19 cellular contexts compared by ENCODE assay signal in the genomic region with DNA sequence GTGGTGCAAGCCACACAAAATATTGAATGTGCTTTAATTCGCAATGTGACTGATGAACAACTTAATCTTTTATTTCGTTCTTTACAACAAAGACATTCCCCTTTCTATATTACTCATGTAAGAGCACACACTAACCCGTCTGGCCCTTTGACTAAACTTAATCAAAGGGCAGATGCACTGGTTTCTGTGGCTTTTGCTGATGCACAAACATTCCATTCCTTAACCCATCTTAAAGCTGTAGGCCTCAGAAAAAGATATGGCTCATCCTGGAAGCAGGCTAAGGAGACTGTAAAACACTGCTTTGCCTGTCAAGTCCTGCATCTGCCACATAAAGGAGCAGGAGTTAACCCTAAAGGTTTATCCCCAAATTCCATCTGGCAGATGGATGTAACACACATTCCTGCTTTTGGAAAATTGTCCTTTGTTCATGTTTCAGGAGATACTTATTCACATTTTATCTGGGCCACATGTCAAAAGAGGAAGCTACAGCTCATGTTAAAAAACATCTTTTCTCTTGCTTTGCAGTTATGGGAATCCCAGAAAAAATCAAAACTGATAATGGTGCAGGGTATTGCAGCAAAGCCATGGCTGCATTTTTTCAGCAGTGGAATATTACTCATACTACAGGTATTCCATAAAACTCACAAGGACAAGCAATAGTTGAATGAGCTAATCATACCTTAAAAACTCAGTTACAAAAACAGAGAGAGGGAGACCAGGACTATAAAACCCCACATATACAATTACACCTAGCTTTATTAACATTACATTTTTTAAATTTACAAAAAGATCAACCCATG.
DNase-seq lines count a peak whose midpoint lies in the region; ATAC-seq and TF ChIP-seq lines count a peak whose summit lies in the region.
"Had no signal": no experiment of that assay in that cellular context is flagged by ENCODE, and none has a peak within 500 bp of the region (broad histone marks: within the 10 kb centered on the region; RNA-seq: fewer than 3 reads in every experiment).

No MANE protein-coding gene starts in this region.

- no peaks in the 10 kb centered on the region for H3K27me3 ChIP-seq in SJCRH30
- H3K27me3 ChIP-seq in ovary: no peaks in the 10 kb centered on the region
- H3K27me3 ChIP-seq: right atrium auricular region, upper lobe of left lung had no signal

- peaks cover 15% of the 10 kb centered on the region for H3K9me3 Mint-ChIP-seq in activated CD8-positive, alpha-beta T cell treated with anti-CD3 and anti-CD28 coated beads for 36 hours
- H3K9me3 Mint-ChIP-seq in activated CD8-positive, alpha-beta T cell treated with anti-CD3 and anti-CD28 coated beads, Interleukin-2, amount 10 ng/mL, durations not matched to agents 7 days and 5 days (ENCODE audit: insufficient read depth): peaks cover 12% of the 10 kb centered on the region
- H3K9me3 Mint-ChIP-seq in stimulated activated effector memory CD8-positive, alpha-beta T cell treated with anti-CD3 and anti-CD28 coated beads, Interleukin-12 subunit alpha, Interleukin-12 subunit beta, amount 100 ng/mL, for 72 hours: peaks cover 14% of the 10 kb centered on the region

- peak; percentile 8 for DNase-seq in activated CD8-positive, alpha-beta T cell treated with anti-CD3 and anti-CD28 coated beads for 36 hours
- DNase-seq in activated CD8-positive, alpha-beta T cell treated with anti-CD3 and anti-CD28 coated beads, Interleukin-2, amount 10 ng/mL, durations not matched to agents 7 days and 5 days: no peak
- DNase-seq in SJCRH30 (peak; percentile 2 to 16), fibroblast of pulmonary artery (ENCODE audit: low read depth) (peak; percentile 3), ovary (no peak)
- DNase-seq in stimulated activated effector memory CD8-positive, alpha-beta T cell treated with anti-CD3 and anti-CD28 coated beads, Interleukin-12 subunit alpha, Interleukin-12 subunit beta, amount 100 ng/mL, for 72 hours (ENCODE audit: low spot score in 2 of 2): no peak
- DNase-seq: activated CD4-positive, alpha-beta T cell treated with anti-CD3 and anti-CD28 coated beads, Interleukin-2, amount 50 U/mL, for 4 hours; activated T-cell treated with anti-CD3 and anti-CD28 coated beads, Interleukin-2, amount 50 U/mL, for 24 hours; DMS53; hippocampal formation; NCI-H1930; NCI-H510A; stimulated activated CD4-positive, alpha-beta T cell treated with anti-CD3 and anti-CD28 coated beads, Interleukin-15, amount 100 ng/mL, for 24 hours; stimulated activated naive CD4-positive, alpha-beta T cell treated with Interleukin-2 at 50 U/mL for 16 hours; upper lobe of left lung had no signal

- peaks cover 5% of the 10 kb centered on the region for H3K27me3 Mint-ChIP-seq in activated CD8-positive, alpha-beta T cell treated with anti-CD3 and anti-CD28 coated beads for 36 hours
- H3K27me3 Mint-ChIP-seq in activated CD8-positive, alpha-beta T cell treated with anti-CD3 and anti-CD28 coated beads, Interleukin-2, amount 10 ng/mL, durations not matched to agents 7 days and 5 days (ENCODE audit: low read depth): no peaks in the 10 kb centered on the region

- TF ChIP-seq EP300 in ovary (IDR thresholded peaks at IDR 0.05): no peak

- no peak for TF ChIP-seq POLR2A in ovary (IDR thresholded peaks at IDR 0.05)

- peak; percentile 39 for ATAC-seq in activated CD8-positive, alpha-beta T cell treated with anti-CD3 and anti-CD28 coated beads for 36 hours
- no peak for ATAC-seq in activated CD8-positive, alpha-beta T cell treated with anti-CD3 and anti-CD28 coated beads, Interleukin-2, amount 10 ng/mL, durations not matched to agents 7 days and 5 days
- ATAC-seq in stimulated activated effector memory CD8-positive, alpha-beta T cell treated with anti-CD3 and anti-CD28 coated beads, Interleukin-12 subunit alpha, Interleukin-12 subunit beta, amount 100 ng/mL, for 72 hours: peak; percentile 74
- no peak for ATAC-seq in GM18909 (IDR thresholded peaks at IDR 0.05; ENCODE audit: poor library complexity, unreplicated experiment)
- ATAC-seq in GM21717 (IDR thresholded peaks at IDR 0.05; ENCODE audit: unreplicated experiment): no peak

- no peak overlapping the region for H3K4me3 Mint-ChIP-seq in activated CD8-positive, alpha-beta T cell treated with anti-CD3 and anti-CD28 coated beads for 36 hours
- H3K4me3 Mint-ChIP-seq in activated CD8-positive, alpha-beta T cell treated with anti-CD3 and anti-CD28 coated beads, Interleukin-2, amount 10 ng/mL, durations not matched to agents 7 days and 5 days: no peak overlapping the region
- H3K4me3 Mint-ChIP-seq in stimulated activated effector memory CD8-positive, alpha-beta T cell treated with anti-CD3 and anti-CD28 coated beads, Interleukin-12 subunit alpha, Interleukin-12 subunit beta, amount 100 ng/mL, for 72 hours: no peak overlapping the region
- H3K4me3 Mint-ChIP-seq: activated naive CD8-positive, alpha-beta T cell; activated T-cell treated with anti-CD3 and anti-CD28 coated beads, Interleukin-2, amount 50 U/mL, for 24 hours had no signal

- no peaks in the 10 kb centered on the region for H3K36me3 Mint-ChIP-seq in activated CD8-positive, alpha-beta T cell treated with anti-CD3 and anti-CD28 coated beads for 36 hours (ENCODE audit: low read depth)
- no peaks in the 10 kb centered on the region for H3K36me3 Mint-ChIP-seq in activated CD8-positive, alpha-beta T cell treated with anti-CD3 and anti-CD28 coated beads, Interleukin-2, amount 10 ng/mL, durations not matched to agents 7 days and 5 days (ENCODE audit: low read depth)
- H3K36me3 Mint-ChIP-seq in stimulated activated effector memory CD8-positive, alpha-beta T cell treated with anti-CD3 and anti-CD28 coated beads, Interleukin-12 subunit alpha, Interleukin-12 subunit beta, amount 100 ng/mL, for 72 hours: no peaks in the 10 kb centered on the region

- CTCF ChIA-PET in activated CD8-positive, alpha-beta T cell treated with anti-CD3 and anti-CD28 coated beads for 36 hours (lab: Charles Lee): no interaction called here
- CTCF ChIA-PET in activated CD8-positive, alpha-beta T cell treated with anti-CD3 and anti-CD28 coated beads, Interleukin-2, amount 10 ng/mL, durations not matched to agents 7 days and 5 days (lab: Charles Lee): no interaction called here

- peaks cover 1% of the 10 kb centered on the region for H3K4me1 Mint-ChIP-seq in activated CD8-positive, alpha-beta T cell treated with anti-CD3 and anti-CD28 coated beads for 36 hours (ENCODE audit: low read depth)
- H3K4me1 Mint-ChIP-seq in activated CD8-positive, alpha-beta T cell treated with anti-CD3 and anti-CD28 coated beads, Interleukin-2, amount 10 ng/mL, durations not matched to agents 7 days and 5 days (ENCODE audit: low read depth): no peaks in the 10 kb centered on the region
- H3K4me1 Mint-ChIP-seq in stimulated activated effector memory CD8-positive, alpha-beta T cell treated with anti-CD3 and anti-CD28 coated beads, Interleukin-12 subunit alpha, Interleukin-12 subunit beta, amount 100 ng/mL, for 72 hours: peaks cover 6% of the 10 kb centered on the region

- WGBS in ovary, 3 donors: 39 to 43% (median 41%) methylated on average over 3 of the region's 3 CpGs

- POLR2A ChIA-PET in activated CD8-positive, alpha-beta T cell treated with anti-CD3 and anti-CD28 coated beads for 36 hours (lab: Charles Lee): interaction anchor here (0.6 kb wide), 1 partner anchor 224 kb away, joined by 3 read pairs; no protein-coding TSS in a partner anchor
- POLR2A ChIA-PET in activated CD8-positive, alpha-beta T cell treated with anti-CD3 and anti-CD28 coated beads, Interleukin-2, amount 10 ng/mL, durations not matched to agents 7 days and 5 days (lab: Charles Lee): no interaction called here

- no peaks in the 10 kb centered on the region for H3K9me3 ChIP-seq in SJCRH30 (replicated peaks)
- H3K9me3 ChIP-seq in ovary: no peaks in the 10 kb centered on the region
- H3K9me3 ChIP-seq: right atrium auricular region had no signal

- TF ChIP-seq CTCF in activated CD8-positive, alpha-beta T cell treated with anti-CD3 and anti-CD28 coated beads for 36 hours (IDR thresholded peaks at IDR 0.05): no peak
- TF ChIP-seq CTCF in fibroblast of pulmonary artery (IDR thresholded peaks at IDR 0.05; ENCODE audit: low read length, missing control alignments) (no peak), ovary (IDR thresholded peaks at IDR 0.05) (no peak)

- H3K4me3 ChIP-seq in SJCRH30 (no peak overlapping the region), fibroblast of pulmonary artery (replicated peaks; ENCODE audit: low read depth, low read length) (no peak overlapping the region), ovary (no peak overlapping the region)
- H3K4me3 ChIP-seq: right atrium auricular region, upper lobe of left lung had no signal

- no peak overlapping the region for H3K27ac ChIP-seq in SJCRH30
- no peak overlapping the region for H3K27ac ChIP-seq in ovary
- H3K27ac ChIP-seq: right atrium auricular region, upper lobe of left lung had no signal

- H3K4me1 ChIP-seq in SJCRH30 (no peaks in the 10 kb centered on the region), ovary (ENCODE audit: insufficient read depth) (no peaks in the 10 kb centered on the region)
- H3K4me1 ChIP-seq: right atrium auricular region, upper lobe of left lung had no signal

- H3K27ac Mint-ChIP-seq in activated CD8-positive, alpha-beta T cell treated with anti-CD3 and anti-CD28 coated beads for 36 hours: no peak overlapping the region
- H3K27ac Mint-ChIP-seq in activated CD8-positive, alpha-beta T cell treated with anti-CD3 and anti-CD28 coated beads, Interleukin-2, amount 10 ng/mL, durations not matched to agents 7 days and 5 days: no peak overlapping the region
- no peak overlapping the region for H3K27ac Mint-ChIP-seq in stimulated activated effector memory CD8-positive, alpha-beta T cell treated with anti-CD3 and anti-CD28 coated beads, Interleukin-12 subunit alpha, Interleukin-12 subunit beta, amount 100 ng/mL, for 72 hours
- H3K27ac Mint-ChIP-seq: activated naive CD8-positive, alpha-beta T cell; activated T-cell treated with anti-CD3 and anti-CD28 coated beads, Interleukin-2, amount 50 U/mL, for 24 hours had no signal

- no peaks in the 10 kb centered on the region for H3K36me3 ChIP-seq in SJCRH30
- H3K36me3 ChIP-seq in ovary: no peaks in the 10 kb centered on the region
- H3K36me3 ChIP-seq: right atrium auricular region, upper lobe of left lung had no signal

- intact Hi-C loops in activated CD8-positive, alpha-beta T cell treated with anti-CD3 and anti-CD28 coated beads for 36 hours (cut with micrococcal nuclease): no loop called here
- intact Hi-C loops in ovary (cut with DNase I): no loop called here

Comparison
In these comparisons a context has a peak if more than half of its experiments do, and no peak if none do; other contexts are left out.
1. ATAC-seq: peak in activated CD8-positive, alpha-beta T cell treated with anti-CD3 and anti-CD28 coated beads for 36 hours (single experiment) and stimulated activated effector memory CD8-positive, alpha-beta T cell treated with anti-CD3 and anti-CD28 coated beads, Interleukin-12 subunit alpha, Interleukin-12 subunit beta, amount 100 ng/mL, for 72 hours (single experiment); none in activated CD8-positive, alpha-beta T cell treated with anti-CD3 and anti-CD28 coated beads, Interleukin-2, amount 10 ng/mL, durations not matched to agents 7 days and 5 days (single experiment), GM18909 (single experiment) and GM21717 (single experiment).
2. DNase-seq: peak in activated CD8-positive, alpha-beta T cell treated with anti-CD3 and anti-CD28 coated beads for 36 hours (single experiment), SJCRH30 (2 of 2) and fibroblast of pulmonary artery (single experiment); none in activated CD8-positive, alpha-beta T cell treated with anti-CD3 and anti-CD28 coated beads, Interleukin-2, amount 10 ng/mL, durations not matched to agents 7 days and 5 days (single experiment), stimulated activated effector memory CD8-positive, alpha-beta T cell treated with anti-CD3 and anti-CD28 coated beads, Interleukin-12 subunit alpha, Interleukin-12 subunit beta, amount 100 ng/mL, for 72 hours (0 of 2) and ovary (0 of 5).